29 cellular contexts compared by ENCODE assay signal in genomic region chr3:19489936-19490335, GRCh38.
"Had no signal": no experiment of that assay in that cellular context is flagged by ENCODE, and none has a peak within 500 bp of the region (broad histone marks: within the 10 kb centered on the region; RNA-seq: fewer than 3 reads in every experiment).

No MANE protein-coding gene starts in this region.

- H3K27me3 ChIP-seq: ascending aorta, cardiac muscle cell had no signal

- H3K27me3 Mint-ChIP-seq: activated CD4-positive, alpha-beta T cell treated with anti-CD3 and anti-CD28 coated beads, Interleukin-2, amount 10 ng/mL, durations not matched to agents 24 days and 14 days; activated CD8-positive, alpha-beta T cell treated with anti-CD3 and anti-CD28 coated beads for 36 hours; activated naive CD4-positive, alpha-beta T cell treated with anti-CD3 and anti-CD28 coated beads, Interleukin-2, amount 50 U/mL, for 24 hours; activated naive CD8-positive, alpha-beta T cell treated with anti-CD3 and anti-CD28 coated beads, Interleukin-2, amount 10 ng/mL, durations not matched to agents 7 days and 5 days; activated T-helper 17 cell treated with anti-CD3 and anti-CD28 coated beads, Interleukin-2, amount 50 U/mL, for 72 hours; central memory CD8-positive, alpha-beta T cell had no signal

- H3K36me3 ChIP-seq: ascending aorta, cardiac muscle cell had no signal

- H3K9me3 Mint-ChIP-seq: activated CD4-positive, alpha-beta T cell treated with anti-CD3 and anti-CD28 coated beads, Interleukin-2, amount 10 ng/mL, durations not matched to agents 24 days and 14 days; activated naive CD4-positive, alpha-beta T cell treated with anti-CD3 and anti-CD28 coated beads, Interleukin-2, amount 50 U/mL, for 24 hours; activated naive CD8-positive, alpha-beta T cell treated with anti-CD3 and anti-CD28 coated beads, Interleukin-2, amount 10 ng/mL, durations not matched to agents 7 days and 5 days had no signal

- H3K27ac ChIP-seq: ascending aorta, cardiac muscle cell, PC-9 had no signal

- DNase-seq: activated CD4-positive, alpha-beta T cell treated with anti-CD3 and anti-CD28 coated beads, Interleukin-2, amount 10 ng/mL, durations not matched to agents 24 days and 14 days; activated CD4-positive, alpha-beta T cell treated with anti-CD3 and anti-CD28 coated beads, Interleukin-2, amount 50 U/mL, for 4 hours; activated CD8-positive, alpha-beta T cell treated with anti-CD3 and anti-CD28 coated beads for 36 hours; activated effector memory CD4-positive, alpha-beta T cell treated with anti-CD3 and anti-CD28 coated beads, Interleukin-2, amount 50 U/mL, for 16 hours; activated naive CD4-positive, alpha-beta T cell; activated naive CD8-positive, alpha-beta T cell treated with anti-CD3 and anti-CD28 coated beads, Interleukin-2, amount 10 ng/mL, durations not matched to agents 7 days and 5 days; activated T-cell treated with anti-CD3 and anti-CD28 coated beads, Interleukin-2, amount 50 U/mL, for 1 hour; activated T-cell treated with anti-CD3 and anti-CD28 coated beads, Interleukin-2, amount 50 U/mL, for 72 hours; amygdala; NCI-H1105; NCI-H1436; NCI-H1694 treated with DMSO at 0.1 percent for 48 hours; NCI-H2029; NCI-H2171; NCI-H510A; NCI-H526; NCI-H748 treated with DMSO at 0.1 percent for 48 hours; NK-92 treated with Interleukin-12 subunit alpha and Interleukin-12 subunit beta, amount 100 ng/mL, for 24 hours; PC-9; Right ventricle myocardium superior; SW 1271; T-helper 1 cell; T-helper 2 cell; T-helper 9 cell had no signal

- ATAC-seq: activated CD8-positive, alpha-beta T cell treated with anti-CD3 and anti-CD28 coated beads for 36 hours; activated T-cell treated with anti-CD3 and anti-CD28 coated beads, Interleukin-2, amount 50 U/mL, for 72 hours; activated T-helper 17 cell treated with anti-CD3 and anti-CD28 coated beads, Interleukin-2, amount 50 U/mL, for 72 hours had no signal

- H3K36me3 Mint-ChIP-seq: activated naive CD4-positive, alpha-beta T cell treated with anti-CD3 and anti-CD28 coated beads, Interleukin-2, amount 50 U/mL, for 24 hours; activated naive CD8-positive, alpha-beta T cell treated with anti-CD3 and anti-CD28 coated beads, Interleukin-2, amount 10 ng/mL, durations not matched to agents 7 days and 5 days had no signal

- H3K4me3 ChIP-seq: ascending aorta, cardiac muscle cell, PC-9 had no signal

- H3K4me3 Mint-ChIP-seq: activated CD4-positive, alpha-beta T cell treated with anti-CD3 and anti-CD28 coated beads, Interleukin-2, amount 10 ng/mL, durations not matched to agents 24 days and 14 days; activated CD8-positive, alpha-beta T cell treated with anti-CD3 and anti-CD28 coated beads for 36 hours; activated naive CD4-positive, alpha-beta T cell treated with anti-CD3 and anti-CD28 coated beads, Interleukin-2, amount 50 U/mL, for 24 hours; activated naive CD8-positive, alpha-beta T cell treated with anti-CD3 and anti-CD28 coated beads, Interleukin-2, amount 10 ng/mL, durations not matched to agents 7 days and 5 days; activated T-cell treated with anti-CD3 and anti-CD28 coated beads, Interleukin-2, amount 50 U/mL, for 72 hours; activated T-helper 17 cell treated with anti-CD3 and anti-CD28 coated beads, Interleukin-2, amount 50 U/mL, for 72 hours; central memory CD8-positive, alpha-beta T cell had no signal

- H3K27ac Mint-ChIP-seq: activated CD4-positive, alpha-beta T cell treated with anti-CD3 and anti-CD28 coated beads, Interleukin-2, amount 10 ng/mL, durations not matched to agents 24 days and 14 days; activated CD8-positive, alpha-beta T cell treated with anti-CD3 and anti-CD28 coated beads for 36 hours; activated naive CD4-positive, alpha-beta T cell treated with anti-CD3 and anti-CD28 coated beads, Interleukin-2, amount 50 U/mL, for 24 hours; activated naive CD8-positive, alpha-beta T cell treated with anti-CD3 and anti-CD28 coated beads, Interleukin-2, amount 10 ng/mL, durations not matched to agents 7 days and 5 days; activated T-cell treated with anti-CD3 and anti-CD28 coated beads, Interleukin-2, amount 50 U/mL, for 72 hours; activated T-helper 17 cell treated with anti-CD3 and anti-CD28 coated beads, Interleukin-2, amount 50 U/mL, for 72 hours had no signal

- H3K9me3 ChIP-seq: ascending aorta had no signal

- H3K4me1 Mint-ChIP-seq: activated CD4-positive, alpha-beta T cell treated with anti-CD3 and anti-CD28 coated beads, Interleukin-2, amount 10 ng/mL, durations not matched to agents 24 days and 14 days; activated naive CD4-positive, alpha-beta T cell treated with anti-CD3 and anti-CD28 coated beads, Interleukin-2, amount 50 U/mL, for 24 hours; activated naive CD8-positive, alpha-beta T cell treated with anti-CD3 and anti-CD28 coated beads, Interleukin-2, amount 10 ng/mL, durations not matched to agents 7 days and 5 days; activated T-helper 17 cell treated with anti-CD3 and anti-CD28 coated beads, Interleukin-2, amount 50 U/mL, for 72 hours; central memory CD8-positive, alpha-beta T cell had no signal
